Comparison of ENCODE assay signal across 20 cellular contexts in the genomic region with DNA sequence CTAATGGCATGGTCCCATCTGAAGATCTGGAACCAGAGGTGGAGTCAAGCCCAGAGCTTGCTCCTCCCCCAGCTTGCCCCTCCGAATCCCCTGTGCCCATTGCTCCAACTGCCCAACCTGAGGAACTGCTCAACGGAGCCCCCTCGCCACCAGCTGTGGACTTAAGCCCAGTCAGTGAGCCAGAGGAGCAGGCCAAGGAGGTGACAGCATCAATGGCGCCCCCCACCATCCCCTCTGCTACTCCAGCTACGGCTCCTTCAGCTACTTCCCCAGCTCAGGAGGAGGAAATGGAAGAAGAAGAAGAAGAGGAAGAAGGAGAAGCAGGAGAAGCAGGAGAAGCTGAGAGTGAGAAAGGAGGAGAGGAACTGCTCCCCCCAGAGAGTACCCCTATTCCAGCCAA. TPM values are rescaled to one million over a fixed set of nuclear protein-coding genes. Genes with fewer than 3 reads are reported as not detected.
DNase-seq lines count a peak whose midpoint lies in the region; ATAC-seq, FAIRE-seq and TF ChIP-seq lines count a peak whose summit lies in the region.
"Had no signal": no experiment of that assay in that cellular context is flagged by ENCODE, and none has a peak within 500 bp of the region (broad histone marks: within the 10 kb centered on the region; RNA-seq: fewer than 3 reads in every experiment).

No MANE protein-coding gene starts in this region.

- ATAC-seq in gastrocnemius medialis (no peak), HG03432 (IDR thresholded peaks at IDR 0.05; ENCODE audit: unreplicated experiment) (no peak)
- ATAC-seq in naive thymus-derived CD8-positive, alpha-beta T cell = no peak

- peak overlapping the region in 4 of 10 donors; percentile 4 to 82 (median 34) for H3K27ac Mint-ChIP-seq in naive thymus-derived CD8-positive, alpha-beta T cell
- H3K27ac Mint-ChIP-seq: B cell, nephron had no signal

- H3K27ac ChIP-seq in HL-60 (replicated peaks) (peak overlapping the region; percentile 46; the same call in 1 of the 2 replicates), caudate nucleus (ENCODE audit: low read depth, low read length) (peak overlapping the region; percentile 49), gastrocnemius medialis (peak overlapping the region; percentile 92 to 100 (median 98))
- H3K27ac ChIP-seq: colonic mucosa had no signal

- TF ChIP-seq POLR2A in gastrocnemius medialis (IDR thresholded peaks at IDR 0.05) = no peak
- TF ChIP-seq POLR2A in GM12892 (IDR thresholded peaks at IDR 0.05; ENCODE audit: low read depth, low read length) = no peak

- H3K27me3 Mint-ChIP-seq in naive thymus-derived CD8-positive, alpha-beta T cell = no peaks in the 10 kb centered on the region
- H3K27me3 Mint-ChIP-seq: B cell had no signal

- peaks cover 6 to 77% of the 10 kb centered on the region in 2 donors for H3K36me3 ChIP-seq in gastrocnemius medialis

- no peak overlapping the region for H3K4me3 Mint-ChIP-seq in naive thymus-derived CD8-positive, alpha-beta T cell
- H3K4me3 Mint-ChIP-seq: B cell, nephron had no signal

- H3K4me3 ChIP-seq in HL-60 (replicated peaks; ENCODE audit: insufficient read depth, low read length) (no peak overlapping the region), gastrocnemius medialis (peak overlapping the region; percentile 18 to 66 (median 54))
- H3K4me3 ChIP-seq: colonic mucosa, MG63 had no signal

- DNase-seq in GM20000 (ENCODE audit: low spot score) (peak; percentile 2), HL-60 (ENCODE audit: low read depth in 1 of 2, low spot score in 1 of 2) (no peak), caudate nucleus (lab: John Stamatoyannopoulos, UW) (no peak), gastrocnemius medialis (no peak), GM12892 (ENCODE audit: insufficient read length) (no peak)
- no peak for DNase-seq in activated CD4-positive, alpha-beta T cell treated with anti-CD3 and anti-CD28 coated beads for 48 hours
- no peak for DNase-seq in naive thymus-derived CD8-positive, alpha-beta T cell
- DNase-seq: activated CD4-positive, alpha-beta T cell treated with anti-CD3 and anti-CD28 coated beads, Interleukin-2, amount 50 U/mL, for 4 hours; activated T-cell treated with anti-CD3 and anti-CD28 coated beads, Interleukin-2, amount 50 U/mL, for 48 hours; anterior cingulate cortex; colonic mucosa; GF-D8; MG63; NCI-H2029; NCI-H524; trophoblast cell had no signal

- no peak for TF ChIP-seq CTCF in GM20000 (IDR thresholded peaks at IDR 0.05; ENCODE audit: extremely low read depth, missing control alignments)
- no peak for TF ChIP-seq CTCF in HL-60 (IDR thresholded peaks at IDR 0.05; ENCODE audit: insufficient read depth, low read length)
- TF ChIP-seq CTCF in gastrocnemius medialis (IDR thresholded peaks at IDR 0.05 in 4 of 5, conservative IDR thresholded peaks at IDR 0.05 in 1 of 5) = no peak

- no peak for FAIRE-seq in GM12892 (lab: Jason Lieb, UNC)
- FAIRE-seq: HTR-8/SVneo had no signal

- peaks cover 4 to 94% (median 27%) of the 10 kb centered on the region in 3 donors for H3K36me3 Mint-ChIP-seq in naive thymus-derived CD8-positive, alpha-beta T cell

- H3K4me1 ChIP-seq in gastrocnemius medialis = peaks cover 73 to 74% of the 10 kb centered on the region in 2 donors

- H3K4me1 Mint-ChIP-seq in naive thymus-derived CD8-positive, alpha-beta T cell = peaks cover 18 to 27% (median 25%) of the 10 kb centered on the region in 4 donors

- H3K27me3 ChIP-seq in HL-60 (ENCODE audit: insufficient read depth, poor library complexity, severe bottlenecking) = no peaks in the 10 kb centered on the region
- H3K27me3 ChIP-seq in gastrocnemius medialis = no peaks in the 10 kb centered on the region
- H3K27me3 ChIP-seq: colonic mucosa had no signal

- intact Hi-C loops in gastrocnemius medialis (cut with DNase I; ENCODE audit: low total_unique reads) = loop anchor here (2.0 kb wide), 1 partner anchor 13 kb away; no protein-coding TSS in a partner anchor

- H3K9me3 ChIP-seq in gastrocnemius medialis = no peaks in the 10 kb centered on the region
- H3K9me3 ChIP-seq: colonic mucosa, MG63 had no signal

- POLR2A ChIA-PET in naive thymus-derived CD8-positive, alpha-beta T cell (lab: Charles Lee) = no interaction called here

- no peaks in the 10 kb centered on the region for H3K9me3 Mint-ChIP-seq in naive thymus-derived CD8-positive, alpha-beta T cell
- H3K9me3 Mint-ChIP-seq: nephron had no signal

- in situ Hi-C loops in gastrocnemius medialis (cut with MboI; ENCODE audit: low sequenced_read_pairs in 4 of 4) = no loop called here

RNA-seq across cellular contexts. Expression of gene EIF4G1, which starts 7.3 kb away (rescaled TPM):
- 100 to 1,000 TPM; 474 to 863 (median 735) TPM for total RNA-seq in gastrocnemius medialis
- polyA plus RNA-seq in GM12892 (2012; ENCODE audit: missing spikeins) = 124 TPM
- total RNA-seq in naive thymus-derived CD8-positive, alpha-beta T cell = 100 to 1,000 TPM; 220 to 229 TPM
- 10 to 100 TPM; 13.6 to 44.6 (median 21.1) TPM for polyA plus RNA-seq in naive thymus-derived CD8-positive, alpha-beta T cell

RNA-seq across cellular contexts. Expression of gene FAM131A, which starts 15.7 kb away (rescaled TPM):
- 10 to 100 TPM; 14.7 to 27.1 (median 18.8) TPM for total RNA-seq in gastrocnemius medialis
- 1.6 TPM for polyA plus RNA-seq in GM12892 (2012; ENCODE audit: missing spikeins)
- total RNA-seq in naive thymus-derived CD8-positive, alpha-beta T cell = 1 to 10 TPM; 7.7 to 9.0 TPM
- polyA plus RNA-seq in naive thymus-derived CD8-positive, alpha-beta T cell = 1 to 10 TPM in 2 of 3 donors, under 1 TPM in 1; 0.98 to 1.8 (median 1.0) TPM

RNA-seq across cellular contexts. Expression of gene PSMD2, which starts 22.6 kb away (rescaled TPM):
- total RNA-seq in gastrocnemius medialis = 100 to 1,000 TPM; 560 to 831 (median 720) TPM
- 110 TPM for polyA plus RNA-seq in GM12892 (2012; ENCODE audit: missing spikeins)
- 100 to 1,000 TPM; 135 to 150 TPM for total RNA-seq in naive thymus-derived CD8-positive, alpha-beta T cell
- polyA plus RNA-seq in naive thymus-derived CD8-positive, alpha-beta T cell = 100 to 1,000 TPM; 167 to 183 (median 178) TPM

RNA-seq across cellular contexts. Expression of gene CLCN2, which starts 39.7 kb away (rescaled TPM):
- total RNA-seq in gastrocnemius medialis = 1 to 10 TPM in 2 of 4 donors, under 1 TPM in 2; 0.62 to 1.2 (median 0.92) TPM
- 1.2 TPM for polyA plus RNA-seq in GM12892 (2012; ENCODE audit: missing spikeins)
- total RNA-seq in naive thymus-derived CD8-positive, alpha-beta T cell = 1 to 10 TPM; 5.2 to 6.3 TPM
- 1 to 10 TPM in 1 of 3 donors, under 1 TPM in 2; 0.12 to 1.1 (median 0.28) TPM for polyA plus RNA-seq in naive thymus-derived CD8-positive, alpha-beta T cell

RNA-seq across cellular contexts. Expression of gene POLR2H, which starts 39.8 kb away (rescaled TPM):
- 10 to 100 TPM; 45.5 to 87.7 (median 53.0) TPM for total RNA-seq in gastrocnemius medialis
- 138 TPM for polyA plus RNA-seq in GM12892 (2012; ENCODE audit: missing spikeins)
- total RNA-seq in naive thymus-derived CD8-positive, alpha-beta T cell = 10 to 100 TPM; 58.2 to 60.9 TPM
- 10 to 100 TPM; 58.0 to 81.6 (median 68.0) TPM for polyA plus RNA-seq in naive thymus-derived CD8-positive, alpha-beta T cell

Comparison
In these comparisons a context has a peak if more than half of its experiments do, and no peak if none do; other contexts are left out.
1. H3K27ac ChIP-seq: peak in every context shown above with its lines; median percentile 98 in gastrocnemius medialis; 49 in caudate nucleus; 46 in HL-60.